In genomic region chr9:70411930-70412677, GRCh38 we compare ENCODE assay signal across 8 cellular contexts. TPM values are rescaled to one million over a fixed set of nuclear protein-coding genes. Genes with fewer than 3 reads are reported as not detected.
DNase-seq lines count a peak whose midpoint lies in the region; ATAC-seq and TF ChIP-seq lines count a peak whose summit lies in the region.

No MANE protein-coding gene starts in this region.

- H3K27me3 ChIP-seq in HCT116 (ENCODE audit: insufficient read depth, low read length) (no peaks in the 10 kb centered on the region), NT2/D1 (ENCODE audit: insufficient read depth, insufficient read length) (peaks cover 29% of the 10 kb centered on the region), fibroblast of lung (ENCODE audit: control insufficient read depth, insufficient read depth, low read length) (no peaks in the 10 kb centered on the region)
- no peaks in the 10 kb centered on the region for H3K27me3 ChIP-seq in naive thymus-derived CD4-positive, alpha-beta T cell (ENCODE audit: control insufficient read depth in 2 of 2, insufficient read depth in 2 of 2, low read length in 2 of 2)

- H4K20me1 ChIP-seq in HCT116 (ENCODE audit: insufficient read depth) (no peaks in the 10 kb centered on the region), fibroblast of lung (ENCODE audit: control insufficient read depth, extremely low read depth, insufficient read depth, low read length) (no peaks in the 10 kb centered on the region)

- BruUV-seq in HCT116 (replicated peaks; lab: Mats Ljungman, UMichigan), result no TSS peak

- CTCF ChIA-PET in HCT116 (lab: Charles Lee), result no interaction called here
- CTCF ChIA-PET in naive thymus-derived CD4-positive, alpha-beta T cell (lab: Charles Lee), result interaction anchor here (0.7 to 1.3 kb wide), 2 partner anchors 10 to 190 kb away, joined by 3 read pairs; no protein-coding TSS in a partner anchor

- H3K27ac ChIP-seq in HCT116 (ENCODE audit: low read depth, low read length) (no peak overlapping the region), fibroblast of lung (ENCODE audit: insufficient read depth, low read length) (peak overlapping the region; percentile 99)
- peak overlapping the region; percentile 99 for H3K27ac ChIP-seq in naive thymus-derived CD4-positive, alpha-beta T cell (ENCODE audit: low read depth, low read length)

- no peaks in the 10 kb centered on the region for H3K27me3 Mint-ChIP-seq in activated T-cell treated with anti-CD3 and anti-CD28 coated beads, Interleukin-2, amount 50 U/mL, for 72 hours (ENCODE audit: low read depth)
- H3K27me3 Mint-ChIP-seq in naive thymus-derived CD4-positive, alpha-beta T cell, result peaks cover 0 to 3% (median 0%) of the 10 kb centered on the region in 5 donors

- TF ChIP-seq RAD21 in HCT116 (IDR thresholded peaks at IDR 0.05; ENCODE audit: low read depth), result no peak

- H3K9me3 ChIP-seq in ES-I3 (ENCODE audit: control insufficient read depth, insufficient read depth, low read length) (no peaks in the 10 kb centered on the region), HCT116 (ENCODE audit: control insufficient read depth in 1 of 2, insufficient read depth in 1 of 2, low read depth in 1 of 2, low read length in 2 of 2) (no peaks in the 10 kb centered on the region), NT2/D1 (ENCODE audit: insufficient read depth, low read length) (no peaks in the 10 kb centered on the region), fibroblast of lung (ENCODE audit: control insufficient read depth, insufficient read depth, low read depth, low read length) (no peaks in the 10 kb centered on the region)
- H3K9me3 ChIP-seq in naive thymus-derived CD4-positive, alpha-beta T cell (ENCODE audit: control insufficient read depth in 2 of 3, low read length in 3 of 3), result no peaks in the 10 kb centered on the region

- H3K4me2 ChIP-seq in HCT116 (ENCODE audit: low read length) (peak overlapping the region; percentile 96), fibroblast of lung (ENCODE audit: extremely low read depth, insufficient read depth, low read length) (peak overlapping the region; percentile 49)

- no peaks in the 10 kb centered on the region for H3K9me3 Mint-ChIP-seq in activated T-cell treated with anti-CD3 and anti-CD28 coated beads, Interleukin-2, amount 50 U/mL, for 72 hours
- H3K9me3 Mint-ChIP-seq in naive thymus-derived CD4-positive, alpha-beta T cell, result peaks cover 0 to 5% (median 0%) of the 10 kb centered on the region in 11 donors

- H3K4me3 ChIP-seq in HCT116 (replicated peaks in 1 of 2; ENCODE audit: low read depth in 1 of 2, low read length in 2 of 2), result peak overlapping the region; percentile 52 to 68
- H3K4me3 ChIP-seq in NT2/D1 (ENCODE audit: insufficient read length, low read depth), result peak overlapping the region; percentile 70
- H3K4me3 ChIP-seq in fibroblast of lung (replicated peaks in 1 of 4; ENCODE audit: control extremely low read depth in 1 of 4, insufficient read depth in 1 of 4, low read depth in 3 of 4, low read length in 4 of 4), result peak overlapping the region; percentile 64 to 97 (median 96)
- peak overlapping the region; percentile 82 for H3K4me3 ChIP-seq in naive thymus-derived CD4-positive, alpha-beta T cell (ENCODE audit: low read length)

- H3K36me3 ChIP-seq in ES-I3 (ENCODE audit: insufficient read depth, low read length) (no peaks in the 10 kb centered on the region), HCT116 (ENCODE audit: control insufficient read depth in 1 of 2, insufficient read depth in 2 of 2, low read length in 2 of 2) (no peaks in the 10 kb centered on the region), NT2/D1 (ENCODE audit: insufficient read depth, insufficient read length, low read length) (no peaks in the 10 kb centered on the region), fibroblast of lung (ENCODE audit: control insufficient read depth, insufficient read depth, low read length) (peaks cover 2% of the 10 kb centered on the region)
- H3K36me3 ChIP-seq in naive thymus-derived CD4-positive, alpha-beta T cell (ENCODE audit: control insufficient read depth in 2 of 3, insufficient read depth in 3 of 3, low read length in 3 of 3), result peaks cover 0 to 14% (median 0%) of the 10 kb centered on the region in 3 experiments

- intact Hi-C loops in HCT116 (cut with micrococcal nuclease), result no loop called here
- intact Hi-C loops in naive thymus-derived CD4-positive, alpha-beta T cell (cut with micrococcal nuclease), result loop anchor here (1.0 to 10.0 kb wide), 16 partner anchors 7 to 1955 kb away; partner anchors contain the start of genes CEMIP2 (in 2 of the 2), ABHD17B (in 1 of the 2), C9orf85 (in 1 of the 2) and CFAP95 (in 1 of the 2)

- H3K4me1 Mint-ChIP-seq in activated T-cell treated with anti-CD3 and anti-CD28 coated beads, Interleukin-2, amount 50 U/mL, for 72 hours (ENCODE audit: low read depth), result peaks cover 56% of the 10 kb centered on the region
- peaks cover 28 to 69% (median 55%) of the 10 kb centered on the region in 7 donors for H3K4me1 Mint-ChIP-seq in naive thymus-derived CD4-positive, alpha-beta T cell

- RAD21 ChIA-PET in HCT116 (lab: Charles Lee; ENCODE audit: low non-redundant PET in 1 of 2, low total read pairs in 2 of 2, uncharacterized antibody in 2 of 2, unreplicated experiment in 2 of 2), result interaction anchor here in 1 of 2 experiments (0.5 kb wide), 1 partner anchor 190 kb away, joined by 3 read pairs; no protein-coding TSS in a partner anchor

- H3K79me2 ChIP-seq in HCT116 (ENCODE audit: insufficient read depth, low read length) (no peaks in the 10 kb centered on the region), fibroblast of lung (ENCODE audit: control insufficient read depth, insufficient read depth, low read length) (peaks cover 45% of the 10 kb centered on the region)

- H3K4me3 Mint-ChIP-seq in activated T-cell treated with anti-CD3 and anti-CD28 coated beads, Interleukin-2, amount 50 U/mL, for 72 hours, result peak overlapping the region; percentile 90 to 99
- H3K4me3 Mint-ChIP-seq in naive thymus-derived CD4-positive, alpha-beta T cell, result peak overlapping the region; percentile 91 to 99 (median 98)

- H3K9ac ChIP-seq in ES-I3 (ENCODE audit: low read depth, low read length) (peak overlapping the region; percentile 69; the same call in 1 of the 2 replicates), HCT116 (ENCODE audit: low read length) (peak overlapping the region; percentile 68), NT2/D1 (ENCODE audit: insufficient read length, low read depth) (peak overlapping the region; percentile 82), fibroblast of lung (ENCODE audit: insufficient read depth, low read length) (peak overlapping the region; percentile 100)

- H3K36me3 Mint-ChIP-seq in activated T-cell treated with anti-CD3 and anti-CD28 coated beads, Interleukin-2, amount 50 U/mL, for 72 hours (ENCODE audit: insufficient read depth in 2 of 2), result peaks cover 3 to 8% of the 10 kb centered on the region in 2 donors
- peaks cover 0 to 6% (median 3%) of the 10 kb centered on the region in 5 donors for H3K36me3 Mint-ChIP-seq in naive thymus-derived CD4-positive, alpha-beta T cell

- no peak for TF ChIP-seq POLR2A in HCT116 (IDR thresholded peaks at IDR 0.05; ENCODE audit: borderline replicate concordance, extremely low read depth, insufficient read depth, insufficient read length)

- H3K9me2 ChIP-seq in HCT116 (ENCODE audit: insufficient read depth), result no peaks in the 10 kb centered on the region

- H3K27ac Mint-ChIP-seq in activated T-cell treated with anti-CD3 and anti-CD28 coated beads, Interleukin-2, amount 50 U/mL, for 72 hours, result peak overlapping the region; percentile 98
- peak overlapping the region; percentile 97 to 100 (median 99) for H3K27ac Mint-ChIP-seq in naive thymus-derived CD4-positive, alpha-beta T cell

- POLR2A ChIA-PET in HCT116 (lab: Charles Lee), result interaction anchor here (0.6 to 1.5 kb wide), 3 partner anchors 9 to 125 kb away, joined by 3 to 4 read pairs (median 4); no protein-coding TSS in a partner anchor
- POLR2A ChIA-PET in naive thymus-derived CD4-positive, alpha-beta T cell (lab: Charles Lee), result interaction anchor here (0.6 to 3.6 kb wide), 17 partner anchors 8 to 190 kb away, joined by 3 to 61 read pairs (median 4); no protein-coding TSS in a partner anchor

- peak; percentile 30; the same call in 1 of the 2 replicates for ATAC-seq in HCT116
- peak; percentile 41 to 58 for ATAC-seq in activated T-cell treated with anti-CD3 and anti-CD28 coated beads, Interleukin-2, amount 50 U/mL, for 72 hours (replicated peaks in 1 of 2)
- ATAC-seq in naive thymus-derived CD4-positive, alpha-beta T cell, result peak; percentile 39

- H2AFZ ChIP-seq in HCT116 (ENCODE audit: low read depth, low read length, poor library complexity, severe bottlenecking) (peak overlapping the region; percentile 65), fibroblast of lung (ENCODE audit: low read length) (no peak overlapping the region)

- TF ChIP-seq CTCF in HCT116 (IDR thresholded peaks at IDR 0.05 in 2 of 3, conservative IDR thresholded peaks at IDR 0.05 in 1 of 3; ENCODE audit: borderline replicate concordance in 1 of 3, insufficient read depth in 1 of 3, low read depth in 2 of 3, low read length in 2 of 3) (no peak), fibroblast of lung (conservative IDR thresholded peaks at IDR 0.05 in 1 of 2, IDR thresholded peaks at IDR 0.05 in 1 of 2; ENCODE audit: low read depth in 1 of 2, low read length in 2 of 2) (no peak)

- DNase-seq in HCT116 (ENCODE audit: low read depth, low spot score), result peak; percentile 27
- DNase-seq in NT2/D1 (ENCODE audit: low read depth, low spot score), result no peak
- DNase-seq in activated T-cell treated with anti-CD3 and anti-CD28 coated beads, Interleukin-2, amount 50 U/mL, for 72 hours, result peak; percentile 80 to 84
- peak; percentile 86 to 94 for DNase-seq in fibroblast of lung (ENCODE audit: low read depth in 2 of 2)
- peak; percentile 41 to 81 (median 58) for DNase-seq in naive thymus-derived CD4-positive, alpha-beta T cell
- peak; percentile 86 for DNase-seq in stromal cell of bone marrow (ENCODE audit: low read depth)
- no peak for DNase-seq in AML-193 (lab: John Stamatoyannopoulos, UW)

- H3K4me1 ChIP-seq in ES-I3 (ENCODE audit: insufficient read depth, low read length) (peaks cover 6% of the 10 kb centered on the region; the same call in 1 of the 2 replicates), HCT116 (ENCODE audit: control insufficient read depth in 1 of 2, insufficient read depth in 2 of 2, low read length in 2 of 2) (peaks cover 20 to 53% of the 10 kb centered on the region in 2 experiments), NT2/D1 (ENCODE audit: insufficient read depth, insufficient read length) (peaks cover 5% of the 10 kb centered on the region), fibroblast of lung (ENCODE audit: control insufficient read depth, extremely low read depth, insufficient read depth, low read length) (peaks cover 21% of the 10 kb centered on the region)
- H3K4me1 ChIP-seq in naive thymus-derived CD4-positive, alpha-beta T cell (ENCODE audit: control insufficient read depth in 2 of 2, insufficient read depth in 2 of 2, low read length in 2 of 2), result peaks cover 29 to 45% of the 10 kb centered on the region in 2 donors

RNA-seq across cellular contexts. Expression of gene KLF9, which starts 2.4 kb away (rescaled TPM):
- 8.3 TPM for total RNA-seq in HCT116 (2021; ENCODE audit: unreplicated experiment)
- 3.8 and 4.1 TPM in 2 replicates for polyA plus RNA-seq in HCT116 (2012)
- 10 to 100 TPM; 27.5 to 35.4 TPM for total RNA-seq in activated T-cell treated with anti-CD3 and anti-CD28 coated beads, Interleukin-2, amount 50 U/mL, for 72 hours
- 27.6 and 29.5 TPM in 2 replicates for total RNA-seq in fibroblast of lung
- polyA plus RNA-seq in fibroblast of lung, result 8.3 and 27.0 TPM in 2 replicates
- 6.2 and 19.1 TPM in 2 replicates for polyA plus RNA-seq in fibroblast of lung (2012)
- polyA minus RNA-seq in fibroblast of lung (ENCODE audit: low replicate concordance), result 6.0 and 10.8 TPM in 2 replicates
- total RNA-seq in naive thymus-derived CD4-positive, alpha-beta T cell, result 10 to 100 TPM; 12.6 to 96.7 (median 23.3) TPM
- polyA plus RNA-seq in naive thymus-derived CD4-positive, alpha-beta T cell, result 1 to 10 TPM; 2.3 to 3.5 TPM

Comparison
In these comparisons a context has a peak if more than half of its experiments do, and no peak if none do; other contexts are left out.
1. DNase-seq: peak in HCT116 (single experiment), activated T-cell treated with anti-CD3 and anti-CD28 coated beads, Interleukin-2, amount 50 U/mL, for 72 hours (2 of 2), fibroblast of lung (2 of 2), naive thymus-derived CD4-positive, alpha-beta T cell (9 of 9) and stromal cell of bone marrow (single experiment); none in NT2/D1 (single experiment) and AML-193 (0 of 2).
2. Peak in every context shown above with its lines, with median percentiles within 50 percentile points of each other: H3K9ac ChIP-seq, ATAC-seq and H3K4me3 ChIP-seq.